In the genomic region with DNA sequence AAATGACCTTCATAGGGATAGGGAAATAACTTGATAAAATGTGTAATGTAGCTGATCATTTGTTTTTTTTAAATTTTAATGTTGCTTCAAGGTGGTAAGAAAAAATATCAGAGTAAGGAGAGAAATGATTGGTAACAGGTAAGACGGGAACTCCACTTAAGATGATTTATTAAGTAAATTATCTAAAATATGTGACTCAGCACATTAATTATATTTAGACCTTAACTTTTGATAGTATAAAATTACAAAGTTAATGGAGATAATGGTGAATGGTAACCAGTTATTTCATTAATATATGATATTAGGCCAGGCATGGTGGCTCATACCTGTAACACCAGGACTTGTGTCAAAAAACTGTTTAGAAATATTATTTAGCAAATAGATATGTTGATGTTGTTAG, we compare ENCODE assay signal across 3 cellular contexts.
TF ChIP-seq lines count a peak whose summit lies in the region.

No MANE protein-coding gene starts in this region.

TF ChIP-seq in HepG2, 621 proteins besides CTCF, POLR2A, EP300 and RAD21:
- TF ChIP-seq DNMT1 (CRISPR knock-in tag; IDR thresholded peaks at IDR 0.05): no peak
- TF ChIP-seq, protein P1, sequence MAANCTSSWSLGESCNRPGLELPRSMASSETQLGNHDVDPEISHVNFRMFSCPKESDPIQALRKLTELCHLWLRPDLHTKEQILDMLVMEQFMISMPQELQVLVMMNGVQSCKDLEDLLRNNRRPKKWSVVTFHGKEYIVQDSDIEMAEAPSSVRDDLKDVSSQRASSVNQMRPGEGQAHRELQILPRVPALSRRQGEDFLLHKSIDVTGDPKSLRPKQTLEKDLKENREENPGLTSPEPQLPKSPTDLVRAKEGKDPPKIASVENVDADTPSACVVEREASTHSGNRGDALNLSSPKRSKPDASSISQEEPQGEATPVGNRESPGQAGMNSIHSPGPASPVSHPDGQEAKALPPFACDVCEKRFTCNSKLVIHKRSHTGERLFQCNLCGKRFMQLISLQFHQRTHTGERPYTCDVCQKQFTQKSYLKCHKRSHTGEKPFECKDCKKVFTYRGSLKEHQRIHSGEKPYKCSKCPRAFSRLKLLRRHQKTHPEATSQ (CRISPR knock-in tag; IDR thresholded peaks at IDR 0.05; ENCODE audit: borderline replicate concordance): no peak
- TF ChIP-seq ZNF556 (CRISPR knock-in tag; IDR thresholded peaks at IDR 0.05; ENCODE audit: borderline replicate concordance): no peak
- no peak for TF ChIP-seq KLF9 (CRISPR knock-in tag; IDR thresholded peaks at IDR 0.05; ENCODE audit: low read depth)
- TF ChIP-seq MAFK (conservative IDR thresholded peaks at IDR 0.05 in 1 of 2, IDR thresholded peaks at IDR 0.05 in 1 of 2; ENCODE audit: low read length in 2 of 2): peak; percentile 5 to 56; a peak in 2 of 4 replicates
- TF ChIP-seq, protein P2, sequence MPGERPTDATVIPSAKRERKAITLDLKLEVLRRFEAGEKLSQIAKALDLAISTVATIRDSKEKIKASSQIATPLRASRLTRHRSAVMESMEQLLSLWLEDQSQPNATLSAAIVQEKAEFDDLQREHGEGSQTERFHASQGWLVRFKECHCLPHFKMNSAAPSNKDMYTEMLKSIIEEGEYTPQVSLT (CRISPR knock-in tag; IDR thresholded peaks at IDR 0.05; ENCODE audit: borderline replicate concordance, low read depth): no peak

TF ChIP-seq in A549, 52 proteins besides CTCF, POLR2A, EP300 and RAD21:
- TF ChIP-seq, protein P3, sequence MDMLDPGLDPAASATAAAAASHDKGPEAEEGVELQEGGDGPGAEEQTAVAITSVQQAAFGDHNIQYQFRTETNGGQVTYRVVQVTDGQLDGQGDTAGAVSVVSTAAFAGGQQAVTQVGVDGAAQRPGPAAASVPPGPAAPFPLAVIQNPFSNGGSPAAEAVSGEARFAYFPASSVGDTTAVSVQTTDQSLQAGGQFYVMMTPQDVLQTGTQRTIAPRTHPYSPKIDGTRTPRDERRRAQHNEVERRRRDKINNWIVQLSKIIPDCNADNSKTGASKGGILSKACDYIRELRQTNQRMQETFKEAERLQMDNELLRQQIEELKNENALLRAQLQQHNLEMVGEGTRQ (IDR thresholded peaks at IDR 0.05): no peak
- TF ChIP-seq MAFK (IDR thresholded peaks at IDR 0.05; ENCODE audit: partially characterized antibody): peak; percentile 49
- no peak for TF ChIP-seq POLR2AphosphoS2 (conservative IDR thresholded peaks at IDR 0.05; ENCODE audit: low read length)

TF ChIP-seq in K562, 482 proteins besides CTCF, POLR2A, EP300 and RAD21:
- TF ChIP-seq ZNF121 (CRISPR knock-in tag; conservative IDR thresholded peaks at IDR 0.05) (no peak), C11orf30 (IDR thresholded peaks at IDR 0.05; ENCODE audit: low read depth) (peak; percentile 34; the same call in 1 of the 2 replicates), ARID2 (IDR thresholded peaks at IDR 0.05) (no peak), ZNF316 (IDR thresholded peaks at IDR 0.05) (peak; percentile 76), CCAR2 (IDR thresholded peaks at IDR 0.05; ENCODE audit: low read depth, low read length) (no peak), POLR2AphosphoS2 (IDR thresholded peaks at IDR 0.05; ENCODE audit: low read length) (no peak)
TF ChIP-seq in K562: peak in this region for 2.
